ENCODE assay signal across 8 cellular contexts in genomic region chr3:9809615-9810356, GRCh38. TPM values are rescaled to one million over a fixed set of nuclear protein-coding genes. Genes with fewer than 3 reads are reported as not detected.
DNase-seq lines count a peak whose midpoint lies in the region; ATAC-seq and TF ChIP-seq lines count a peak whose summit lies in the region.

TSS of gene TTLL3 (plus strand) at chr3:9810262. CDS start at chr3:9810662, 400 bp downstream.

- CTCF ChIA-PET in AG04449 (lab: Yijun Ruan, JAX) (interaction anchor here (0.8 kb wide), 1 partner anchor 137 kb away, joined by 4 read pairs; no protein-coding TSS in a partner anchor), PC-3 (lab: Charles Lee) (no interaction called here)

- H3K36me3 ChIP-seq in PC-3 (ENCODE audit: low read depth, low read length) = peaks cover 15% of the 10 kb centered on the region; the same call in 1 of the 2 replicates
- H3K36me3 ChIP-seq in esophagus squamous epithelium = peaks cover 8 to 43% (median 22%) of the 10 kb centered on the region in 3 donors
- H3K36me3 ChIP-seq in mucosa of rectum (ENCODE audit: control insufficient read depth in 2 of 2, insufficient read depth in 2 of 2, low read length in 2 of 2) = peaks cover 23 to 28% of the 10 kb centered on the region in 2 donors

- peak within 1 kb of the TSS; percentile 20 for H3K27ac ChIP-seq in PC-3 (ENCODE audit: low read length)
- peak within 1 kb of the TSS; percentile 93 to 96 (median 94) for H3K27ac ChIP-seq in esophagus squamous epithelium
- peak within 1 kb of the TSS; percentile 94 to 97 for H3K27ac ChIP-seq in mucosa of rectum (ENCODE audit: low read depth in 2 of 2, low read length in 2 of 2)

- no TSS peak for BruUV-seq in PC-3 (replicated peaks; lab: Mats Ljungman, UMichigan)

- no peaks in the 10 kb centered on the region for H4K20me1 ChIP-seq in PC-3 (ENCODE audit: low read length)

- no peaks in the 10 kb centered on the region for H3K9me3 ChIP-seq in PC-3 (ENCODE audit: low read length)
- no peaks in the 10 kb centered on the region for H3K9me3 ChIP-seq in esophagus squamous epithelium
- H3K9me3 ChIP-seq in mucosa of rectum (ENCODE audit: control insufficient read depth in 2 of 2, low read length in 2 of 2) = no peaks in the 10 kb centered on the region

- H3K4me3 ChIP-seq in AG04449 (ENCODE audit: low read depth, low read length) (peak within 1 kb of the TSS; percentile 60), PC-3 (ENCODE audit: low read length) (peak within 1 kb of the TSS; percentile 80), esophagus squamous epithelium (peak within 1 kb of the TSS; percentile 64 to 79 (median 74)), mucosa of rectum (ENCODE audit: low read length in 2 of 2) (peak within 1 kb of the TSS; percentile 67 to 77)

- no peak for DNase-seq in AG04449 (ENCODE audit: low read depth, low spot score)
- peak; percentile 60 for DNase-seq in PC-3
- DNase-seq in activated T-helper 1 cell treated with Interleukin-2 at 50 U/mL for 16 hours (ENCODE audit: low read depth) = peak; percentile 24
- DNase-seq in esophagus squamous epithelium (lab: John Stamatoyannopoulos, UW) = no peak

- H3K27me3 ChIP-seq in PC-3 (ENCODE audit: low read length) (no peaks in the 10 kb centered on the region), esophagus squamous epithelium (no peaks in the 10 kb centered on the region), mucosa of rectum (ENCODE audit: control insufficient read depth in 2 of 2, insufficient read depth in 2 of 2, low read length in 2 of 2) (no peaks in the 10 kb centered on the region)

- 0 to 1% methylated on average over 3 to 9 of the region's 67 CpGs for WGBS in esophagus squamous epithelium, 2 donors

- peak in 2 of 4 donors; percentile 61 to 65 for TF ChIP-seq POLR2A in esophagus squamous epithelium (IDR thresholded peaks at IDR 0.05)

- H3K9ac ChIP-seq in PC-3 (ENCODE audit: low read length) = peak within 1 kb of the TSS; percentile 55
- peak within 1 kb of the TSS; percentile 74 to 85 for H3K9ac ChIP-seq in mucosa of rectum (ENCODE audit: low read depth in 1 of 2, low read length in 2 of 2)

- POLR2A ChIA-PET in AG04449 (lab: Yijun Ruan, JAX) (interaction anchor here (0.9 to 1.2 kb wide), 2 partner anchors 17 to 123 kb away, joined by 3 to 4 read pairs; partner anchors contain the start of gene ARPC4), PC-3 (lab: Charles Lee; ENCODE audit: unreplicated experiment) (no interaction called here)

- peaks cover 19% of the 10 kb centered on the region for H3K4me1 ChIP-seq in PC-3 (ENCODE audit: insufficient read depth, low read length)
- peaks cover 14 to 24% (median 17%) of the 10 kb centered on the region in 3 donors for H3K4me1 ChIP-seq in esophagus squamous epithelium
- peaks cover 16 to 22% of the 10 kb centered on the region in 2 donors for H3K4me1 ChIP-seq in mucosa of rectum (ENCODE audit: control insufficient read depth in 2 of 2, insufficient read depth in 2 of 2, low read length in 2 of 2)

- ATAC-seq in GM18867 (IDR thresholded peaks at IDR 0.05; ENCODE audit: unreplicated experiment) = peak; percentile 63
- ATAC-seq in HG03354 (IDR thresholded peaks at IDR 0.05; ENCODE audit: poor library complexity, severe bottlenecking, unreplicated experiment) = peak; percentile 48
- peak; percentile 80 for ATAC-seq in PC-3

- H3F3A ChIP-seq in PC-3 (ENCODE audit: low read length, unreplicated experiment) = peaks cover 8% of the 10 kb centered on the region

- peak within 1 kb of the TSS; percentile 88 for H2AFZ ChIP-seq in PC-3 (ENCODE audit: low read length)

- peak within 1 kb of the TSS; percentile 99 for H3K4me2 ChIP-seq in PC-3 (ENCODE audit: low read length)

- TF ChIP-seq CTCF in AG04449 (IDR thresholded peaks at IDR 0.05; ENCODE audit: insufficient read depth, low read length, missing control alignments) (no peak), PC-3 (conservative IDR thresholded peaks at IDR 0.05; ENCODE audit: low read depth, low read length) (no peak), esophagus squamous epithelium (IDR thresholded peaks at IDR 0.05) (peak in 1 of 6 experiments; percentile 24), subcutaneous adipose tissue (IDR thresholded peaks at IDR 0.05; ENCODE audit: low read depth) (no peak)

- no peaks in the 10 kb centered on the region for H3K9me2 ChIP-seq in PC-3 (replicated peaks; ENCODE audit: low read length)

- no peaks in the 10 kb centered on the region for H3K79me2 ChIP-seq in PC-3 (ENCODE audit: low read length)

- intact Hi-C loops in PC-3 (cut with micrococcal nuclease) (loop anchor here (2.0 kb wide), 1 partner anchor 93 kb away; no protein-coding TSS in a partner anchor), esophagus squamous epithelium (cut with DNase I) (no loop called here)

RNA-seq across cellular contexts. Expression of gene TTLL3, which starts in this region (rescaled TPM):
- total RNA-seq in PC-3 (2014; rRNA removed) (8.4 and 11.6 TPM in 2 replicates), esophagus squamous epithelium (10 to 100 TPM in 3 of 4 donors, 1 to 10 TPM in 1; 7.6 to 29.2 (median 10.2) TPM), subcutaneous adipose tissue (100 to 1,000 TPM in 1 of 4 donors, 10 to 100 TPM in 3; 36.5 to 125 (median 70.0) TPM)

Comparison
In these comparisons a context has a peak if more than half of its experiments do, and no peak if none do; other contexts are left out.
1. DNase-seq: peak in PC-3 (single experiment) and activated T-helper 1 cell treated with Interleukin-2 at 50 U/mL for 16 hours (single experiment); none in AG04449 (single experiment) and esophagus squamous epithelium (single experiment).
2. H3K27ac ChIP-seq: peak in every context shown above with its lines; median percentile 96 in mucosa of rectum; 94 in esophagus squamous epithelium; 20 in PC-3.
3. Peak in every context shown above with its lines, with median percentiles within 50 percentile points of each other: H3K4me3 ChIP-seq and ATAC-seq.